ENCODE assay signal across 18 cellular contexts in genomic region chr3:150061288-150062018, GRCh38.
DNase-seq lines count a peak whose midpoint lies in the region; ATAC-seq and TF ChIP-seq lines count a peak whose summit lies in the region.
"Had no signal": no experiment of that assay in that cellular context is flagged by ENCODE, and none has a peak within 500 bp of the region (broad histone marks: within the 10 kb centered on the region; RNA-seq: fewer than 3 reads in every experiment).

No MANE protein-coding gene starts in this region.

- ATAC-seq in HG02981 (IDR thresholded peaks at IDR 0.05; ENCODE audit: unreplicated experiment), result no peak
- ATAC-seq: activated T-helper 17 cell treated with anti-CD3 and anti-CD28 coated beads, Interleukin-2, amount 50 U/mL, for 72 hours; HCT116 had no signal

- H3K36me3 ChIP-seq in muscle layer of duodenum (ENCODE audit: control insufficient read depth in 1 of 2, insufficient read depth in 2 of 2, low read length in 2 of 2) (no peaks in the 10 kb centered on the region), stomach smooth muscle (ENCODE audit: control insufficient read depth in 2 of 2, insufficient read depth in 2 of 2, low read length in 2 of 2) (no peaks in the 10 kb centered on the region)
- H3K36me3 ChIP-seq: BE2C had no signal

- no peaks in the 10 kb centered on the region for H3K9me3 Mint-ChIP-seq in chondrocyte (ENCODE audit: low read depth)
- H3K9me3 Mint-ChIP-seq: activated T-helper 17 cell treated with anti-CD3 and anti-CD28 coated beads, Interleukin-2, amount 50 U/mL, for 72 hours; mesothelial cell of epicardium had no signal

- peaks cover 33% of the 10 kb centered on the region for H3K4me1 Mint-ChIP-seq in chondrocyte (ENCODE audit: low read depth)
- H3K4me1 Mint-ChIP-seq: activated T-helper 17 cell treated with anti-CD3 and anti-CD28 coated beads, Interleukin-2, amount 50 U/mL, for 72 hours had no signal

- DNase-seq in NCI-H2107 treated with DMSO at 0.1 percent for 48 hours (lab: John Stamatoyannopoulos, UW; ENCODE audit: unreplicated experiment) (peak; percentile 37), NCI-H2107 (lab: John Stamatoyannopoulos, UW) (no peak), chondrocyte (ENCODE audit: low spot score) (no peak)
- no peak for DNase-seq in activated T-cell treated with anti-CD3 and anti-CD28 coated beads, Interleukin-2, amount 50 U/mL, for 1 hour
- DNase-seq in stimulated activated CD4-positive, alpha-beta T cell treated with anti-CD3 and anti-CD28 coated beads, Interleukin-1b, Interleukin-23, amount 100 ng/mL, for 48 hours, result no peak
- DNase-seq: BE2C; Caco-2; dorsolateral prefrontal cortex; NCI-H1694; NCI-H510A treated with DMSO at 0.1 percent for 48 hours; stimulated activated naive CD4-positive, alpha-beta T cell treated with Interleukin-2 at 50 U/mL for 16 hours had no signal

- peaks cover 0 to 3% of the 10 kb centered on the region in 2 donors for H3K4me1 ChIP-seq in muscle layer of duodenum (ENCODE audit: control insufficient read depth in 1 of 2, insufficient read depth in 2 of 2, low read length in 2 of 2)
- H3K4me1 ChIP-seq in stomach smooth muscle (ENCODE audit: control insufficient read depth, insufficient read depth, low read length), result peaks cover 18% of the 10 kb centered on the region
- H3K4me1 ChIP-seq: BE2C, Caco-2 had no signal

- H3K27ac ChIP-seq in muscle layer of duodenum (ENCODE audit: low read length) (peak overlapping the region; percentile 66), stomach smooth muscle (ENCODE audit: low read length) (peak overlapping the region; percentile 82)
- H3K27ac ChIP-seq: epithelial cell of prostate had no signal

- H3K9ac ChIP-seq in stomach smooth muscle (ENCODE audit: low read length in 2 of 2), result no peak overlapping the region

- no peaks in the 10 kb centered on the region for H3K36me3 Mint-ChIP-seq in chondrocyte (ENCODE audit: low read depth)
- H3K36me3 Mint-ChIP-seq: mesothelial cell of epicardium had no signal

- TF ChIP-seq CTCF in chondrocyte (IDR thresholded peaks at IDR 0.05), result no peak

- no peaks in the 10 kb centered on the region for H3K9me3 ChIP-seq in muscle layer of duodenum (ENCODE audit: control insufficient read depth in 1 of 2, low read length in 2 of 2)
- H3K9me3 ChIP-seq in stomach smooth muscle (ENCODE audit: control insufficient read depth in 2 of 2, low read length in 2 of 2), result no peaks in the 10 kb centered on the region
- H3K9me3 ChIP-seq: BE2C, Caco-2 had no signal

- H3K27me3 ChIP-seq in muscle layer of duodenum (ENCODE audit: low read depth, low read length) (no peaks in the 10 kb centered on the region), stomach smooth muscle (ENCODE audit: control insufficient read depth in 1 of 2, insufficient read depth in 2 of 2, low read length in 2 of 2) (peaks cover 0 to under 1% of the 10 kb centered on the region in 2 donors)
- H3K27me3 ChIP-seq: BE2C, dorsolateral prefrontal cortex had no signal

- H3K27ac Mint-ChIP-seq in chondrocyte (ENCODE audit: unreplicated experiment), result peak overlapping the region; percentile 98
- H3K27ac Mint-ChIP-seq: activated T-helper 17 cell treated with anti-CD3 and anti-CD28 coated beads, Interleukin-2, amount 50 U/mL, for 72 hours; mesothelial cell of epicardium had no signal

- H3K4me3 ChIP-seq in muscle layer of duodenum (ENCODE audit: low read depth in 1 of 2, low read length in 2 of 2), result no peak overlapping the region
- H3K4me3 ChIP-seq in stomach smooth muscle (ENCODE audit: low read length in 2 of 2), result no peak overlapping the region

- H3K4me3 Mint-ChIP-seq in chondrocyte (ENCODE audit: unreplicated experiment), result no peak overlapping the region
- H3K4me3 Mint-ChIP-seq: activated T-helper 17 cell treated with anti-CD3 and anti-CD28 coated beads, Interleukin-2, amount 50 U/mL, for 72 hours; mesothelial cell of epicardium had no signal

- H3K27me3 Mint-ChIP-seq in chondrocyte (ENCODE audit: low read depth), result no peaks in the 10 kb centered on the region
